ENCODE assay signal across 13 cellular contexts in the genomic region with DNA sequence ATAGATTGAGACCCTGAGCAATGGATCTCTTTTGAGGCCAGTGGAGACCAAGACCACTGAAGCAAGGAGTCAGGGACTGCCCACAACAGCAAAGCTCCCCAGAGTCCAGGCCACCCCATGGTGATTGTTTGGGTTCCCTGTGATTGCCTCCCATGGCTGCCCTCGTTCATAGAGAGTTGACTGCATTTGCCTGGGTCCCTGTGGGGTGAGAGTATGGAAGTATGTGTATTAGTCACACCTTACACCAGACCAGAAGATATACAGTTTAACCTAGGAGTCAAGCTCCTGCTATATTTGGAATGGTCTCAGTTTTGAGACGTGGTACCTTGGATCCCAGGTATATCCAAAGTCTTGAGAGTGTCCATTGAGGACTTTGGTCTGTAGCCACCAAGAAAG. TPM values are rescaled to one million over a fixed set of nuclear protein-coding genes. Genes with fewer than 3 reads are reported as not detected.
DNase-seq lines count a peak whose midpoint lies in the region; ATAC-seq and TF ChIP-seq lines count a peak whose summit lies in the region.
"Had no signal": no experiment of that assay in that cellular context is flagged by ENCODE, and none has a peak within 500 bp of the region (broad histone marks: within the 10 kb centered on the region; RNA-seq: fewer than 3 reads in every experiment).

No MANE protein-coding gene starts in this region.

- H3K36me3 Mint-ChIP-seq in T-helper 17 cell (ENCODE audit: low read depth), result no peaks in the 10 kb centered on the region
- no peaks in the 10 kb centered on the region for H3K36me3 Mint-ChIP-seq in glutamatergic neuron (ENCODE audit: unreplicated experiment)
- H3K36me3 Mint-ChIP-seq: activated CD8-positive, alpha-beta memory T cell treated with anti-CD3 and anti-CD28 coated beads, Interleukin-2, amount 10 ng/mL, durations not matched to agents 7 days and 5 days had no signal

- H3K4me3 Mint-ChIP-seq in T-helper 17 cell, result peak overlapping the region; percentile 10
- H3K4me3 Mint-ChIP-seq in glutamatergic neuron (ENCODE audit: unreplicated experiment), result no peak overlapping the region
- H3K4me3 Mint-ChIP-seq: activated CD8-positive, alpha-beta memory T cell treated with anti-CD3 and anti-CD28 coated beads, Interleukin-2, amount 10 ng/mL, durations not matched to agents 7 days and 5 days; CD4-positive, alpha-beta T cell had no signal

- no peak for TF ChIP-seq CTCF in tibial artery (IDR thresholded peaks at IDR 0.05)
- TF ChIP-seq CTCF in glutamatergic neuron (IDR thresholded peaks at IDR 0.05; ENCODE audit: partially characterized antibody, unreplicated experiment), result no peak

- H3K4me1 Mint-ChIP-seq in T-helper 17 cell (peaks cover 24% of the 10 kb centered on the region), glutamatergic neuron (ENCODE audit: low read depth, unreplicated experiment) (no peaks in the 10 kb centered on the region)

- H3K4me3 ChIP-seq in muscle layer of duodenum (ENCODE audit: low read depth in 1 of 2, low read length in 2 of 2) (peak overlapping the region; percentile 2 to 25), tibial artery (peak overlapping the region in 1 of 2 donors; percentile 26)
- H3K4me3 ChIP-seq: SJCRH30 had no signal

- no peaks in the 10 kb centered on the region for H3K9me3 ChIP-seq in T-helper 17 cell (ENCODE audit: control insufficient read depth, low read length, poor library complexity, severe bottlenecking)
- H3K9me3 ChIP-seq in muscle layer of duodenum (ENCODE audit: control insufficient read depth in 1 of 2, low read length in 2 of 2), result no peaks in the 10 kb centered on the region
- H3K9me3 ChIP-seq in tibial artery, result no peaks in the 10 kb centered on the region
- H3K9me3 ChIP-seq: SJCRH30 had no signal

- H3K27me3 Mint-ChIP-seq in T-helper 17 cell (no peaks in the 10 kb centered on the region), glutamatergic neuron (ENCODE audit: unreplicated experiment) (no peaks in the 10 kb centered on the region)
- H3K27me3 Mint-ChIP-seq: activated CD8-positive, alpha-beta memory T cell treated with anti-CD3 and anti-CD28 coated beads, Interleukin-2, amount 10 ng/mL, durations not matched to agents 7 days and 5 days; CD4-positive, alpha-beta T cell had no signal

- H3K27me3 ChIP-seq in muscle layer of duodenum (ENCODE audit: low read depth, low read length), result no peaks in the 10 kb centered on the region
- no peaks in the 10 kb centered on the region for H3K27me3 ChIP-seq in tibial artery
- H3K27me3 ChIP-seq: SJCRH30 had no signal

- no peak for ATAC-seq in T-helper 17 cell
- ATAC-seq in esophagus mucosa, result peak; percentile 35
- ATAC-seq: activated CD8-positive, alpha-beta memory T cell treated with anti-CD3 and anti-CD28 coated beads, Interleukin-2, amount 10 ng/mL, durations not matched to agents 7 days and 5 days had no signal

- no peak for DNase-seq in T-helper 17 cell
- DNase-seq in tibial artery, result no peak
- DNase-seq in C1 segment of cervical spinal cord (lab: John Stamatoyannopoulos, UW), result no peak
- no peak for DNase-seq in glutamatergic neuron
- DNase-seq in Kasumi-1 (lab: John Stamatoyannopoulos, UW), result no peak
- DNase-seq in middle frontal gyrus (ENCODE audit: extremely low spot score, low spot score), result no peak
- DNase-seq: activated CD8-positive, alpha-beta memory T cell treated with anti-CD3 and anti-CD28 coated beads, Interleukin-2, amount 10 ng/mL, durations not matched to agents 7 days and 5 days; CD4-positive, alpha-beta T cell; H7; SJCRH30 had no signal

- H3K27ac Mint-ChIP-seq in T-helper 17 cell (peak overlapping the region; percentile 75), glutamatergic neuron (ENCODE audit: unreplicated experiment) (no peak overlapping the region)
- H3K27ac Mint-ChIP-seq: activated CD8-positive, alpha-beta memory T cell treated with anti-CD3 and anti-CD28 coated beads, Interleukin-2, amount 10 ng/mL, durations not matched to agents 7 days and 5 days; CD4-positive, alpha-beta T cell had no signal

- intact Hi-C loops in tibial artery (cut with DNase I; ENCODE audit: low total_unique reads), result no loop called here

- peaks cover 0 to 3% of the 10 kb centered on the region in 2 donors for H3K36me3 ChIP-seq in muscle layer of duodenum (ENCODE audit: control insufficient read depth in 1 of 2, insufficient read depth in 2 of 2, low read length in 2 of 2)
- no peaks in the 10 kb centered on the region for H3K36me3 ChIP-seq in tibial artery
- H3K36me3 ChIP-seq: SJCRH30 had no signal

- H3K9me3 Mint-ChIP-seq in glutamatergic neuron (ENCODE audit: unreplicated experiment), result peaks cover 1% of the 10 kb centered on the region
- H3K9me3 Mint-ChIP-seq: CD4-positive, alpha-beta T cell had no signal

- H3K4me1 ChIP-seq in muscle layer of duodenum (ENCODE audit: control insufficient read depth in 1 of 2, insufficient read depth in 2 of 2, low read length in 2 of 2) (peaks cover 27 to 62% of the 10 kb centered on the region in 2 donors), tibial artery (peaks cover 15 to 90% (median 60%) of the 10 kb centered on the region in 4 donors)
- H3K4me1 ChIP-seq: SJCRH30 had no signal

- H3K27ac ChIP-seq in muscle layer of duodenum (ENCODE audit: low read length) (peak overlapping the region; percentile 87), tibial artery (peak overlapping the region; percentile 83 to 88)
- H3K27ac ChIP-seq: HL-60, SJCRH30 had no signal

RNA-seq across cellular contexts. Expression of gene HLF, which starts 20.2 kb away (rescaled TPM):
- total RNA-seq in T-helper 17 cell (10 to 100 TPM; 20.2 to 22.5 TPM), esophagus mucosa (10.8 TPM), glutamatergic neuron (ENCODE audit: unreplicated experiment) (0.32 TPM)
